ENCODE assay signal across 8 cellular contexts in genomic region chr1:31763671-31764306, GRCh38. TPM values are rescaled to one million over a fixed set of nuclear protein-coding genes. Genes with fewer than 3 reads are reported as not detected.
A peak's percentile ranks its signal among the peaks of the same experiment; 100 is the strongest.
DNase-seq lines count a peak whose midpoint lies in the region; ATAC-seq, FAIRE-seq and TF ChIP-seq lines count a peak whose summit lies in the region.

No MANE protein-coding gene starts in this region.

- CTCF ChIA-PET in RWPE1 (lab: Yijun Ruan, JAX) = interaction anchor here (0.8 to 3.1 kb wide), 4 partner anchors 10 to 200 kb away, joined by 3 to 18 read pairs (median 8); no protein-coding TSS in a partner anchor

- peaks cover 11% of the 10 kb centered on the region for H3K27me3 ChIP-seq in skeletal muscle satellite cell (ENCODE audit: control insufficient read depth, insufficient read depth, low read length)

- H3K4me1 ChIP-seq in skeletal muscle satellite cell (ENCODE audit: control insufficient read depth, insufficient read depth, low read length) = peaks cover 31% of the 10 kb centered on the region

- H3K4me2 ChIP-seq in skeletal muscle satellite cell (ENCODE audit: low read length) = peak overlapping the region; percentile 97

- no peaks in the 10 kb centered on the region for H3K9me3 ChIP-seq in skeletal muscle satellite cell (replicated peaks; ENCODE audit: low read length)

- POLR2A ChIA-PET in RWPE1 (lab: Yijun Ruan, JAX; ENCODE audit: low non-redundant PET) = no interaction called here

- no peak for ATAC-seq in GM19324 (IDR thresholded peaks at IDR 0.05; ENCODE audit: low FRiP score, unreplicated experiment)

- peak overlapping the region; percentile 17 for H3K4me3 ChIP-seq in GM12864 (ENCODE audit: low read depth, low read length)
- H3K4me3 ChIP-seq in epithelial cell of esophagus (ENCODE audit: low read length) = peak overlapping the region; percentile 28
- peak overlapping the region; percentile 80 for H3K4me3 ChIP-seq in skeletal muscle satellite cell (ENCODE audit: low read length)

- no peak for FAIRE-seq in HTR-8/SVneo (lab: Jason Lieb, UNC)

- peak overlapping the region; percentile 20; the same call in 1 of the 2 replicates for H3K27ac ChIP-seq in RWPE1

- DNase-seq in GM12864 (ENCODE audit: low read depth) = no peak
- DNase-seq in RWPE1 (ENCODE audit: low spot score) = no peak
- no peak for DNase-seq in epithelial cell of esophagus (ENCODE audit: low read depth)
- no peak for DNase-seq in UCSD-AML1 (lab: John Stamatoyannopoulos, UW; ENCODE audit: unreplicated experiment)
- DNase-seq in HTR-8/SVneo (ENCODE audit: insufficient read length, low spot score) = no peak
- DNase-seq in NCI-H1694 treated with DMSO at 0.1 percent for 48 hours (lab: John Stamatoyannopoulos, UW) = no peak

- no peaks in the 10 kb centered on the region for H3K36me3 ChIP-seq in skeletal muscle satellite cell (ENCODE audit: insufficient read depth, low read length)

- H3K9ac ChIP-seq in skeletal muscle satellite cell (ENCODE audit: low read depth, low read length) = no peak overlapping the region

- TF ChIP-seq CTCF in GM12864 (IDR thresholded peaks at IDR 0.05; ENCODE audit: low read depth, low read length, missing control alignments) (no peak), RWPE1 (conservative IDR thresholded peaks at IDR 0.05; ENCODE audit: low read depth) (no peak), epithelial cell of esophagus (IDR thresholded peaks at IDR 0.05; ENCODE audit: insufficient read depth, low read depth, low read length, missing control alignments) (no peak)

RNA-seq across cellular contexts. Expression of gene ADGRB2, which starts 0.4 kb away (rescaled TPM):
- total RNA-seq in skeletal muscle satellite cell (2012; rRNA removed) = 1.8 and 3.3 TPM in 2 replicates

RNA-seq across cellular contexts. Expression of gene SPOCD1, which starts 52.0 kb away (rescaled TPM):
- total RNA-seq in skeletal muscle satellite cell (2012; rRNA removed) = 65.5 and 77.1 TPM in 2 replicates

RNA-seq across cellular contexts. Expression of gene COL16A1, which starts 60.0 kb away (rescaled TPM):
- total RNA-seq in skeletal muscle satellite cell (2012; rRNA removed) = 33.4 and 50.2 TPM in 2 replicates

Comparison
In these comparisons a context has a peak if more than half of its experiments do, and no peak if none do; other contexts are left out.
1. H3K4me3 ChIP-seq: peak in every context shown above with its lines; median percentile 80 in skeletal muscle satellite cell; 28 in epithelial cell of esophagus; 17 in GM12864.